9 cellular contexts compared by ENCODE assay signal in the genomic region with DNA sequence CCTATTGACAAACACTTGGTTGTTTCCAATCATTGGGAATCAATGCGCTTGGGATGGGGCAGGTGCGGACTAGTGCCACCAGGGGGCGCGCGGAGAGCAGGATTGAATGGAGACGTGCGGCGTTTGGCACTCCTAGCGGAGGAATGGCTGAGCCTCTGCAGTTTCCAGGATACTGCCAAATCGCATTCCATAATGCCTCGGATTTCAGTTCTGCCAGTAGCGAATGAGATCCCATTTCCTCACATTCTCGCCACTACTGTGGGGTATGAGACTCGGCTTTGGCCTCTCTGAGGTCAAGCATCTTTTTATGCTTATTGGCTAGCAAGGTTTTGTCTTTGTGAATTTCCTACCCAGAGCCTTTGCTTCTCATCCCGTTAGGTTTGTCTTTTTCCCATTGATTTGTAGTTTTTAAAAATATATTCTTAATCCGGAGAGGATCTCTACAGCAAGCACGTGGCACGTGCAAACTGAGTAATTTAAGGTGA. TPM values are rescaled to one million over a fixed set of nuclear protein-coding genes. Genes with fewer than 3 reads are reported as not detected.
DNase-seq lines count a peak whose midpoint lies in the region; ATAC-seq and TF ChIP-seq lines count a peak whose summit lies in the region.
"Had no signal": no experiment of that assay in that cellular context is flagged by ENCODE, and none has a peak within 500 bp of the region (broad histone marks: within the 10 kb centered on the region; RNA-seq: fewer than 3 reads in every experiment).

No MANE protein-coding gene starts in this region.

- no peak overlapping the region for H3K27ac Mint-ChIP-seq in CD4-positive, CD25-positive, alpha-beta regulatory T cell

- no peaks in the 10 kb centered on the region for H3K36me3 Mint-ChIP-seq in CD4-positive, CD25-positive, alpha-beta regulatory T cell
- H3K36me3 Mint-ChIP-seq: IgD-negative memory B cell had no signal

- no peaks in the 10 kb centered on the region for H3K4me1 ChIP-seq in CD4-positive, CD25-positive, alpha-beta regulatory T cell (ENCODE audit: control insufficient read depth, insufficient read depth, low read length, poor library complexity, severe bottlenecking)
- H3K4me1 ChIP-seq in left ventricle myocardium inferior (peaks cover 4% of the 10 kb centered on the region), sigmoid colon (peaks cover 0 to 6% (median 0%) of the 10 kb centered on the region in 4 donors)

- TF ChIP-seq POLR2A in sigmoid colon (IDR thresholded peaks at IDR 0.05) = no peak

- intact Hi-C loops in left ventricle myocardium inferior (cut with micrococcal nuclease) = loop anchor here (5.0 kb wide), 1 partner anchor 121 kb away; no protein-coding TSS in a partner anchor
- intact Hi-C loops in sigmoid colon (cut with DNase I) = loop anchor here (1.0 kb wide), 1 partner anchor 123 kb away; no protein-coding TSS in a partner anchor

- H3K27me3 Mint-ChIP-seq in CD4-positive, CD25-positive, alpha-beta regulatory T cell = no peaks in the 10 kb centered on the region
- H3K27me3 Mint-ChIP-seq: IgD-negative memory B cell had no signal

- no peak for TF ChIP-seq EP300 in sigmoid colon (IDR thresholded peaks at IDR 0.05)

- DNase-seq in CD4-positive, CD25-positive, alpha-beta regulatory T cell = peak; percentile 65 to 70 (median 68)
- DNase-seq in MG63 (peak; percentile 72), T-helper 1 cell (peak; percentile 46 to 77 (median 64)), amniotic stem cell (lab: John Stamatoyannopoulos, UW) (peak; percentile 31), left ventricle myocardium inferior (peak; percentile 81), sigmoid colon (peak; percentile 92)

- H3K4me3 Mint-ChIP-seq in CD4-positive, CD25-positive, alpha-beta regulatory T cell = no peak overlapping the region

- no peaks in the 10 kb centered on the region for H3K9me3 Mint-ChIP-seq in CD4-positive, CD25-positive, alpha-beta regulatory T cell
- H3K9me3 Mint-ChIP-seq: IgD-negative memory B cell had no signal

- H3K36me3 ChIP-seq in CD4-positive, CD25-positive, alpha-beta regulatory T cell (ENCODE audit: control insufficient read depth, insufficient read depth, low read length) = no peaks in the 10 kb centered on the region
- H3K36me3 ChIP-seq in MG63 (no peaks in the 10 kb centered on the region), left ventricle myocardium inferior (no peaks in the 10 kb centered on the region), sigmoid colon (no peaks in the 10 kb centered on the region)

- no peaks in the 10 kb centered on the region for H3K9me3 ChIP-seq in CD4-positive, CD25-positive, alpha-beta regulatory T cell (ENCODE audit: control insufficient read depth in 2 of 2, low read length in 2 of 2)
- H3K9me3 ChIP-seq in MG63 (peaks cover 6% of the 10 kb centered on the region; the same call in 1 of the 2 replicates), left ventricle myocardium inferior (replicated peaks) (no peaks in the 10 kb centered on the region), sigmoid colon (no peaks in the 10 kb centered on the region)

- WGBS in sigmoid colon, 2 donors = 21 to 26% methylated on average over 18 of the region's 18 CpGs

- H3K4me1 Mint-ChIP-seq in CD4-positive, CD25-positive, alpha-beta regulatory T cell = peaks cover 0 to 4% (median 4%) of the 10 kb centered on the region in 4 donors

- TF ChIP-seq CTCF in left ventricle myocardium inferior (IDR thresholded peaks at IDR 0.05; ENCODE audit: borderline replicate concordance) (peak; percentile 90), sigmoid colon (IDR thresholded peaks at IDR 0.05) (peak; percentile 84 to 98 (median 98))

- H3K27me3 ChIP-seq in CD4-positive, CD25-positive, alpha-beta regulatory T cell (ENCODE audit: control insufficient read depth, insufficient read depth, low read length) = no peaks in the 10 kb centered on the region
- H3K27me3 ChIP-seq in MG63 (no peaks in the 10 kb centered on the region), left ventricle myocardium inferior (ENCODE audit: low read depth) (no peaks in the 10 kb centered on the region), sigmoid colon (no peaks in the 10 kb centered on the region)

- no peak overlapping the region for H3K27ac ChIP-seq in CD4-positive, CD25-positive, alpha-beta regulatory T cell (ENCODE audit: insufficient read depth, low read length, poor library complexity, severe bottlenecking)
- peak overlapping the region; percentile 42 for H3K27ac ChIP-seq in left ventricle myocardium inferior (replicated peaks)
- H3K27ac ChIP-seq in sigmoid colon = no peak overlapping the region

- H3K4me3 ChIP-seq in CD4-positive, CD25-positive, alpha-beta regulatory T cell (ENCODE audit: low read depth, low read length) = no peak overlapping the region
- H3K4me3 ChIP-seq in MG63 = no peak overlapping the region
- no peak overlapping the region for H3K4me3 ChIP-seq in left ventricle myocardium inferior
- no peak overlapping the region for H3K4me3 ChIP-seq in sigmoid colon

- ATAC-seq in CD4-positive, CD25-positive, alpha-beta regulatory T cell (ENCODE audit: low read depth in 2 of 2) = peak; percentile 79 to 82
- ATAC-seq in GM19467 (IDR thresholded peaks at IDR 0.05; ENCODE audit: unreplicated experiment) (peak; percentile 91), HG03045 (IDR thresholded peaks at IDR 0.05; ENCODE audit: unreplicated experiment) (no peak)

RNA-seq across cellular contexts. Expression of a gene that starts 28.7 kb away (rescaled TPM):
- total RNA-seq in CD4-positive, CD25-positive, alpha-beta regulatory T cell = not detected
- polyA plus RNA-seq in CD4-positive, CD25-positive, alpha-beta regulatory T cell = not detected
- not detected in 2 replicates for total RNA-seq in MG63 (2014; rRNA removed; shearing (Covaris generic); ENCODE audit: low replicate concordance)
- not detected for total RNA-seq in left ventricle myocardium inferior
- total RNA-seq in sigmoid colon = 1 to 10 TPM in 1 of 4 donors, under 1 TPM in 1, not detected in 2; 0.68 to 2.2 TPM
- under 1 TPM in 1 of 3 donors, not detected in 2; 0.16 TPM for polyA plus RNA-seq in sigmoid colon
- polyA plus RNA-seq: IgD-negative memory B cell had no signal

Comparison
In these comparisons a context has a peak if more than half of its experiments do, and no peak if none do; other contexts are left out.
1. DNase-seq: peak in every context shown above with its lines; median percentile 92 in sigmoid colon; 81 in left ventricle myocardium inferior; 72 in MG63; 68 in CD4-positive, CD25-positive, alpha-beta regulatory T cell; 64 in T-helper 1 cell; 31 in amniotic stem cell.